9 cellular contexts compared by ENCODE assay signal in the genomic region with DNA sequence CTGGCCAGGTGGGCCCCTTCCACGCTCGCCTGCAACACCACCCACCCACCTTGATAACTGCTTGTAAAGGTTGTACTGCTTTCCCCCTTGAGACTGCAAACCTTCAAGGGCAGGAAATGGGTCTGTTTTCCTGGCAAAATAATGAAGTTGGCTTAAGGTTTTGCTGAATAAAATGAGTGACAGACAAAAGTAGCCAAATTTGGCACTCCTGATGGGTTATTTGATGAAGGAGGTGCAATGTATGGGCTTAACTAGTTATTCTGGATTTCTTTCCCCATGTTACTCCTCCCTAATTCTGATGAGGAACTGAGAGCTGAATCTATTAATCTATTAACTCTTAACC. TPM values are rescaled to one million over a fixed set of nuclear protein-coding genes. Genes with fewer than 3 reads are reported as not detected.
DNase-seq lines count a peak whose midpoint lies in the region; ATAC-seq, FAIRE-seq and TF ChIP-seq lines count a peak whose summit lies in the region.
"Had no signal": no experiment of that assay in that cellular context is flagged by ENCODE, and none has a peak within 500 bp of the region (broad histone marks: within the 10 kb centered on the region; RNA-seq: fewer than 3 reads in every experiment).

No MANE protein-coding gene starts in this region.

- peak overlapping the region; percentile 92; the same call in 1 of the 2 replicates for H2BK12ac ChIP-seq in H1 (ENCODE audit: low read depth, low read length)
- no peak overlapping the region for H2BK12ac ChIP-seq in neuronal stem cell (ENCODE audit: low read length)

- no peak overlapping the region for H4K5ac ChIP-seq in IMR-90 (ENCODE audit: low read depth, low read length)
- no peak overlapping the region for H4K5ac ChIP-seq in H1 (ENCODE audit: insufficient read length, low read depth, low read length)

- dilution Hi-C loops in IMR-90 (cut with HindIII; ENCODE audit: low sequenced_read_pairs, unreplicated experiment): no loop called here

- CTCF ChIA-PET in IMR-90 (lab: Yijun Ruan, JAX) (no interaction called here), H1 (lab: Charles Lee; ENCODE audit: partially characterized antibody) (interaction anchor here (1.0 kb wide), 1 partner anchor 59 kb away, joined by 3 read pairs; no protein-coding TSS in a partner anchor)

- POLR2A ChIA-PET in IMR-90 (lab: Charles Lee; ENCODE audit: unreplicated experiment): no interaction called here
- POLR2A ChIA-PET in H1 (lab: Charles Lee; ENCODE audit: partially characterized antibody): interaction anchor here (0.5 to 1.2 kb wide), 2 partner anchors 15 to 101 kb away, joined by 3 read pairs; partner anchors contain the start of gene HLCS

- no peak overlapping the region for H3K56ac ChIP-seq in IMR-90 (ENCODE audit: extremely low read depth, insufficient read depth, low read length)
- no peak overlapping the region for H3K56ac ChIP-seq in H1 (replicated peaks; ENCODE audit: insufficient read length, low read depth, low read length)

- TF ChIP-seq CTCF in IMR-90 (conservative IDR thresholded peaks at IDR 0.05; ENCODE audit: low read depth, low read length): no peak
- no peak for TF ChIP-seq CTCF in H1 (IDR thresholded peaks at IDR 0.05; ENCODE audit: control extremely low read depth in 1 of 3, insufficient read depth in 1 of 3, low read depth in 1 of 3, low read length in 3 of 3)

- H3K4me3 ChIP-seq in BLaER1 (peak overlapping the region; percentile 62), IMR-90 (ENCODE audit: insufficient read depth, low read depth, low read length) (no peak overlapping the region; the same call in 1 of the 2 replicates), H1 (ENCODE audit: extremely low read depth in 1 of 4, insufficient read depth in 2 of 4, low read depth in 3 of 4, low read length in 4 of 4) (peak overlapping the region; percentile 30 to 63 (median 38); a peak in 7 of 8 replicates), neuronal stem cell (ENCODE audit: low read length in 2 of 2) (peak overlapping the region in 1 of 2 donors; percentile 76)

- no peak for ATAC-seq in IMR-90 (ENCODE audit: low read depth)
- no peak for ATAC-seq in GM21360 (IDR thresholded peaks at IDR 0.05; ENCODE audit: unreplicated experiment)

- intact Hi-C loops in IMR-90 (cut with micrococcal nuclease): no loop called here

- H3K4me1 ChIP-seq in BLaER1: peaks cover 44% of the 10 kb centered on the region
- H3K4me1 ChIP-seq in IMR-90 (ENCODE audit: control insufficient read depth, insufficient read depth, low read length): peaks cover 5% of the 10 kb centered on the region
- peaks cover 1 to 5% (median 3%) of the 10 kb centered on the region in 4 experiments; a peak in 6 of 7 replicates for H3K4me1 ChIP-seq in H1 (replicated peaks in 1 of 4; ENCODE audit: control insufficient read depth in 3 of 4, insufficient read depth in 4 of 4, low read length in 3 of 4)
- H3K4me1 ChIP-seq in neuronal stem cell (ENCODE audit: control insufficient read depth in 2 of 2, insufficient read depth in 1 of 2, low read depth in 1 of 2, low read length in 2 of 2): peaks cover 4 to 7% of the 10 kb centered on the region in 2 donors

- H2AK5ac ChIP-seq in IMR-90 (ENCODE audit: low read depth, low read length) (no peak overlapping the region), H1 (ENCODE audit: low read depth, low read length) (no peak overlapping the region), neuronal stem cell (ENCODE audit: low read depth, low read length) (no peak overlapping the region)

- no TSS peak for BruUV-seq in IMR-90 (replicated peaks; lab: Mats Ljungman, UMichigan)

- H4K8ac ChIP-seq in IMR-90 (ENCODE audit: low read depth in 2 of 2, low read length in 2 of 2) (0 out of 4 replicates have a peak overlapping the region, but pooled peaks of 1 of the 2 experiments have one; percentile 24), H1 (ENCODE audit: extremely low read depth, insufficient read depth, low read length) (0 out of 2 replicates have a peak overlapping the region, but pooled peaks have one; percentile 57), neuronal stem cell (ENCODE audit: low read depth, low read length) (no peak overlapping the region)

- no peak for FAIRE-seq in H1 (lab: Jason Lieb, UNC)

- no peak overlapping the region for H2AK9ac ChIP-seq in IMR-90 (replicated peaks; ENCODE audit: low read depth, low read length, poor library complexity)

- no peaks in the 10 kb centered on the region for H3K79me2 ChIP-seq in H1 (ENCODE audit: control insufficient read depth in 1 of 2, insufficient read depth in 2 of 2, low read length in 2 of 2)

- H2BK20ac ChIP-seq in IMR-90 (ENCODE audit: low read depth, low read length): no peak overlapping the region
- no peak overlapping the region for H2BK20ac ChIP-seq in H1 (ENCODE audit: low read length)

- H2BK5ac ChIP-seq in IMR-90 (ENCODE audit: low read depth, low read length, poor library complexity, severe bottlenecking) (no peak overlapping the region), H1 (ENCODE audit: low read depth, low read length) (peak overlapping the region; percentile 24; the same call in 1 of the 2 replicates), neuronal stem cell (ENCODE audit: low read length) (no peak overlapping the region)

- H2AFZ ChIP-seq in IMR-90 (replicated peaks; ENCODE audit: low read length, poor library complexity) (peak overlapping the region; percentile 88), H1 (ENCODE audit: low read length) (0 out of 2 replicates have a peak overlapping the region, but pooled peaks have one; percentile 1), neuronal stem cell (ENCODE audit: low read length) (no peak overlapping the region)

- 0 out of 2 replicates have a peak, but pooled peaks cover 4% of the 10 kb centered on the region for H3K9me1 ChIP-seq in IMR-90 (ENCODE audit: insufficient read depth, low read length)

- H2BK120ac ChIP-seq in IMR-90 (ENCODE audit: low read depth, low read length): no peak overlapping the region
- H2BK120ac ChIP-seq in H1 (replicated peaks; ENCODE audit: low read depth, low read length): no peak overlapping the region
- H2BK120ac ChIP-seq in neuronal stem cell (ENCODE audit: low read depth, low read length): no peak overlapping the region

- H3K27me3 ChIP-seq in BLaER1: peaks cover 25% of the 10 kb centered on the region
- H3K27me3 ChIP-seq in IMR-90 (ENCODE audit: control insufficient read depth, insufficient read depth, low read length): no peaks in the 10 kb centered on the region; the same call in 1 of the 2 replicates
- peaks cover 0 to 15% (median 6%) of the 10 kb centered on the region in 4 experiments; a peak in 5 of 7 replicates for H3K27me3 ChIP-seq in H1 (replicated peaks in 1 of 4; ENCODE audit: control insufficient read depth in 3 of 4, extremely low read depth in 1 of 4, insufficient read depth in 3 of 4, low read length in 3 of 4)
- H3K27me3 ChIP-seq in neuronal stem cell (ENCODE audit: control insufficient read depth in 3 of 3, insufficient read depth in 3 of 3, low read depth in 1 of 3, low read length in 3 of 3): peaks cover 0 to 11% (median 2%) of the 10 kb centered on the region in 3 experiments

- no peak for TF ChIP-seq RAD21 in IMR-90 (IDR thresholded peaks at IDR 0.05; ENCODE audit: low read length)
- no peak for TF ChIP-seq RAD21 in H1 (IDR thresholded peaks at IDR 0.05 in 1 of 2, conservative IDR thresholded peaks at IDR 0.05 in 1 of 2; ENCODE audit: low read depth in 2 of 2, low read length in 2 of 2)

- H3K9ac ChIP-seq in BLaER1 (0 out of 2 replicates have a peak overlapping the region, but pooled peaks have one; percentile 50), IMR-90 (ENCODE audit: low read depth, low read length) (no peak overlapping the region), H1 (replicated peaks in 1 of 4; ENCODE audit: extremely low read depth in 1 of 4, low read depth in 3 of 4, low read length in 3 of 4) (no peak overlapping the region), neuronal stem cell (ENCODE audit: low read depth, low read length, poor library complexity) (peak overlapping the region; percentile 85)

- H3K4ac ChIP-seq in IMR-90 (ENCODE audit: low read depth, low read length) (no peak overlapping the region), H1 (replicated peaks; ENCODE audit: insufficient read length, low read depth, low read length) (peak overlapping the region; percentile 80), neuronal stem cell (ENCODE audit: low read length) (no peak overlapping the region)

- H3K36me3 ChIP-seq in BLaER1: no peaks in the 10 kb centered on the region
- no peaks in the 10 kb centered on the region for H3K36me3 ChIP-seq in IMR-90 (ENCODE audit: control insufficient read depth, insufficient read depth, low read length)
- no peaks in the 10 kb centered on the region for H3K36me3 ChIP-seq in H1 (ENCODE audit: control insufficient read depth in 2 of 4, insufficient read depth in 4 of 4, low read length in 3 of 4)
- H3K36me3 ChIP-seq in neuronal stem cell (replicated peaks in 1 of 2; ENCODE audit: control insufficient read depth in 2 of 2, insufficient read depth in 2 of 2, low read length in 2 of 2): peaks cover 0 to 3% of the 10 kb centered on the region in 2 donors

- H3K9me3 ChIP-seq in BLaER1 (no peaks in the 10 kb centered on the region), IMR-90 (ENCODE audit: control insufficient read depth, insufficient read depth, low read length) (no peaks in the 10 kb centered on the region), H1 (ENCODE audit: insufficient read depth in 2 of 2, low read depth in 1 of 2, low read length in 1 of 2) (no peaks in the 10 kb centered on the region), neuronal stem cell (replicated peaks in 1 of 2; ENCODE audit: control insufficient read depth in 2 of 2, insufficient read depth in 1 of 2, low read depth in 1 of 2, low read length in 2 of 2) (peaks cover 0 to 3% of the 10 kb centered on the region in 2 donors)

- in situ Hi-C loops in IMR-90 (cut with MboI; ENCODE audit: low sequenced_read_pairs): no loop called here

- H3K4me2 ChIP-seq in BLaER1 (peak overlapping the region; percentile 94), IMR-90 (ENCODE audit: low read depth, low read length) (peak overlapping the region; percentile 62; the same call in 1 of the 2 replicates), H1 (ENCODE audit: insufficient read depth in 1 of 2, low read depth in 2 of 2, low read length in 2 of 2) (peak overlapping the region; percentile 62 to 87), neuronal stem cell (ENCODE audit: insufficient read depth, low read length, poor library complexity, severe bottlenecking) (peak overlapping the region; percentile 83)

- H3K23me2 ChIP-seq in H1 (ENCODE audit: low read depth, low read length): peaks cover 10% of the 10 kb centered on the region; the same call in 1 of the 2 replicates

- TF ChIP-seq EP300 in H1 (IDR thresholded peaks at IDR 0.05; ENCODE audit: borderline replicate concordance in 1 of 2, low read depth in 2 of 2, low read length in 2 of 2): no peak

- no peak overlapping the region for H3K14ac ChIP-seq in IMR-90 (replicated peaks; ENCODE audit: low read depth, low read length)
- no peak overlapping the region for H3K14ac ChIP-seq in H1 (ENCODE audit: insufficient read length)
- H3K14ac ChIP-seq in neuronal stem cell (ENCODE audit: low read length): no peak overlapping the region

- H3K23ac ChIP-seq in IMR-90 (ENCODE audit: low read depth, low read length) (no peak overlapping the region), H1 (ENCODE audit: insufficient read length) (no peak overlapping the region), neuronal stem cell (ENCODE audit: low read depth, low read length, poor library complexity) (peak overlapping the region; percentile 28)

- no peak overlapping the region for H4K91ac ChIP-seq in IMR-90 (ENCODE audit: insufficient read depth, low read depth, low read length)
- no peak overlapping the region for H4K91ac ChIP-seq in H1 (replicated peaks; ENCODE audit: insufficient read length, low read length)
- no peak overlapping the region for H4K91ac ChIP-seq in neuronal stem cell (ENCODE audit: low read depth, low read length, poor library complexity)

- no peak overlapping the region for H2BK15ac ChIP-seq in IMR-90 (ENCODE audit: low read depth, low read length)
- H2BK15ac ChIP-seq in H1 (ENCODE audit: low read length): no peak overlapping the region
- no peak overlapping the region for H2BK15ac ChIP-seq in neuronal stem cell (ENCODE audit: low read length)

- H3K18ac ChIP-seq in IMR-90 (ENCODE audit: low read depth, low read length) (no peak overlapping the region), H1 (ENCODE audit: extremely low read depth, low read length) (peak overlapping the region; percentile 48; the same call in 1 of the 2 replicates), neuronal stem cell (ENCODE audit: low read length) (peak overlapping the region; percentile 40)

- no CpG with 5 or more reads among the region's 2 CpGs for WGBS in IMR-90 (ENCODE audit: extremely low coverage in 2 of 2, insufficient read length in 1 of 2), 2 experiments
- WGBS in H1 (ENCODE audit: extremely low coverage in 1 of 2, insufficient coverage in 1 of 2, insufficient read length in 1 of 2, insufficient replicate concordance in 2 of 2, low coverage in 1 of 2, low lambda C conversion rate in 2 of 2, missing lambda C conversion rate in 1 of 2), 2 experiments: 12% methylated on average over 2 of the region's 2 CpGs; no CpG with 5 or more reads in 1 of the 2 experiments
- no CpG with 5 or more reads among the region's 2 CpGs for WGBS in neuronal stem cell (ENCODE audit: extremely low coverage in 2 of 2, insufficient read length in 2 of 2, insufficient replicate concordance in 1 of 2), 2 donors

- H3K79me1 ChIP-seq in IMR-90 (ENCODE audit: low read depth in 1 of 2, low read length in 2 of 2) (peaks cover 0 to 6% of the 10 kb centered on the region in 2 experiments; a peak in 1 of 4 replicates), H1 (ENCODE audit: low read depth, low read length) (no peaks in the 10 kb centered on the region), neuronal stem cell (ENCODE audit: low read depth, low read length) (no peaks in the 10 kb centered on the region)

- TF ChIP-seq POLR2A in IMR-90 (IDR thresholded peaks at IDR 0.05; ENCODE audit: low read depth, low read length): no peak
- no peak for TF ChIP-seq POLR2A in H1 (IDR thresholded peaks at IDR 0.05; ENCODE audit: control extremely low read depth in 1 of 2, low read depth in 2 of 2, low read length in 2 of 2)

- no peak overlapping the region for H3K27ac ChIP-seq in BLaER1
- no peak overlapping the region for H3K27ac ChIP-seq in IMR-90 (ENCODE audit: insufficient read depth, low read length)
- no peak overlapping the region for H3K27ac ChIP-seq in H1 (ENCODE audit: low read depth, low read length)
- H3K27ac ChIP-seq in neuronal stem cell (replicated peaks; ENCODE audit: low read length): no peak overlapping the region

- DNase-seq in IMR-90: no peak
- no peak for DNase-seq in H1 (ENCODE audit: low read depth in 1 of 2, low spot score in 2 of 2)
- DNase-seq in neuronal stem cell (ENCODE audit: low spot score): no peak
- no peak for DNase-seq in T1000 (lab: John Stamatoyannopoulos, UW)
- DNase-seq in A172 (ENCODE audit: low spot score): no peak
- DNase-seq in NCI-H1092 (lab: John Stamatoyannopoulos, UW): no peak
- DNase-seq: NCI-H226 had no signal

- H4K20me1 ChIP-seq in BLaER1: no peaks in the 10 kb centered on the region
- H4K20me1 ChIP-seq in IMR-90 (ENCODE audit: insufficient read depth, low read length): no peaks in the 10 kb centered on the region
- no peaks in the 10 kb centered on the region for H4K20me1 ChIP-seq in H1 (replicated peaks in 1 of 2; ENCODE audit: control insufficient read depth in 1 of 2, insufficient read depth in 2 of 2, low read length in 2 of 2)

RNA-seq across cellular contexts. Expression of gene HLCS, which starts 14.6 kb away (rescaled TPM):
- total RNA-seq in IMR-90 (2012; rRNA removed): 18.1 and 21.0 TPM in 2 replicates
- polyA plus RNA-seq in IMR-90 (2012; rRNA removed): 8.6 and 10.6 TPM in 2 replicates
- 4.1 and 5.8 TPM in 2 replicates for polyA plus RNA-seq in IMR-90 (2012; cell fraction: cytosol; rRNA removed)
- polyA plus RNA-seq in IMR-90 (2012; cell fraction: nucleus; rRNA removed; ENCODE audit: low replicate concordance): 4.2 and 15.2 TPM in 2 replicates
- total RNA-seq in H1 (2021; fragmentation: NEBNext Ultra II Directional; extraction: Animal tissue kit (Norgen Biotek cat#: 25700)): 12.2 and 14.2 TPM in 2 replicates
- polyA plus RNA-seq in H1 (2011; rRNA removed): 4.7 and 5.1 TPM in 2 replicates
- 7.1 TPM for polyA plus RNA-seq in H1 (2011; cell fraction: cytosol; rRNA removed)
- 9.5 TPM for polyA plus RNA-seq in H1 (2011; cell fraction: nucleus; rRNA removed)
- 5.7 to 7.8 TPM (median 6.9 TPM) in 4 replicates for polyA plus RNA-seq in H1 (2012, experiment 1 of 2)
- 0.77 TPM for polyA plus RNA-seq in H1 (2012, experiment 2 of 2)
- polyA plus RNA-seq in H1 (2013, experiment 1 of 2): 6.7 TPM
- 6.6 TPM for polyA plus RNA-seq in H1 (2013, experiment 2 of 2)
- 15.2 and 27.6 TPM in 2 replicates for polyA minus RNA-seq in H1 (2011; rRNA and poly(A)+ RNA removed)
- polyA minus RNA-seq in H1 (2011; cell fraction: cytosol; rRNA and poly(A)+ RNA removed): 8.7 TPM
- polyA minus RNA-seq in H1 (2011; cell fraction: nucleus; rRNA and poly(A)+ RNA removed): 21.5 TPM
- polyA plus RNA-seq in neuronal stem cell (2013, experiment 1 of 2): 11.5 TPM
- 11.3 TPM for polyA plus RNA-seq in neuronal stem cell (2013, experiment 2 of 2)
- total RNA-seq in A172 (2014; rRNA removed; shearing (Covaris generic)): 39.5 and 44.3 TPM in 2 replicates

RNA-seq across cellular contexts. Expression of gene RIPPLY3, which starts 25.5 kb away (rescaled TPM):
- not detected in 2 replicates for total RNA-seq in IMR-90 (2012; rRNA removed)
- polyA plus RNA-seq in IMR-90 (2012; rRNA removed) (0.07 and 0.10 TPM in 2 replicates), H1 (2011; rRNA removed) (2.2 TPM in 2 replicates)
- 0.03 and 0.05 TPM in 2 replicates for polyA plus RNA-seq in IMR-90 (2012; cell fraction: cytosol; rRNA removed)
- 0.04 TPM in 1 of 2 replicates, not detected in the other for polyA plus RNA-seq in IMR-90 (2012; cell fraction: nucleus; rRNA removed; ENCODE audit: low replicate concordance)
- 2.0 and 2.6 TPM in 2 replicates for total RNA-seq in H1 (2021; fragmentation: NEBNext Ultra II Directional; extraction: Animal tissue kit (Norgen Biotek cat#: 25700))
- 2.1 TPM for polyA plus RNA-seq in H1 (2011; cell fraction: cytosol; rRNA removed)
- polyA plus RNA-seq in H1 (2011; cell fraction: nucleus; rRNA removed): 1.3 TPM
- 1.6 to 2.4 TPM (median 1.8 TPM) in 4 replicates for polyA plus RNA-seq in H1 (2012, experiment 1 of 2)
- polyA plus RNA-seq in H1 (2012, experiment 2 of 2): 2.9 TPM
- polyA plus RNA-seq in H1 (2013, experiment 1 of 2): 2.8 TPM
- polyA plus RNA-seq in H1 (2013, experiment 2 of 2): 2.3 TPM
- 0.46 and 0.76 TPM in 2 replicates for polyA minus RNA-seq in H1 (2011; rRNA and poly(A)+ RNA removed)
- polyA minus RNA-seq in H1 (2011; cell fraction: cytosol; rRNA and poly(A)+ RNA removed): not detected
- polyA minus RNA-seq in H1 (2011; cell fraction: nucleus; rRNA and poly(A)+ RNA removed): 0.80 TPM
- polyA plus RNA-seq in neuronal stem cell (2013, experiment 1 of 2): 4.6 TPM
- polyA plus RNA-seq in neuronal stem cell (2013, experiment 2 of 2): 4.4 TPM
- total RNA-seq in A172 (2014; rRNA removed; shearing (Covaris generic)): 0.43 TPM in 1 of 2 replicates, not detected in the other

Comparison
In these comparisons a context has a peak if more than half of its experiments do, and no peak if none do; other contexts are left out.
1. H3K9ac ChIP-seq: peak in BLaER1 (single experiment) and neuronal stem cell (single experiment); none in IMR-90 (single experiment) and H1 (0 of 4).
2. Peak in every context shown above with its lines, with median percentiles within 50 percentile points of each other: H3K4me2 ChIP-seq.